ENCODE assay signal across 29 cellular contexts in genomic region chr6:85116475-85116874, GRCh38.
"Had no signal": no experiment of that assay in that cellular context is flagged by ENCODE, and none has a peak within 500 bp of the region (broad histone marks: within the 10 kb centered on the region; RNA-seq: fewer than 3 reads in every experiment).

No MANE protein-coding gene starts in this region.

- H3K9me3 Mint-ChIP-seq: dendritic cell treated with granulocyte-macrophage colony-stimulating factor and Interleukin-4, amounts not matched to agents 40 ng/mL and 50 ng/mL, for 4 days; endodermal cell; memory B cell had no signal

- H3K27ac Mint-ChIP-seq: dendritic cell treated with granulocyte-macrophage colony-stimulating factor and Interleukin-4, amounts not matched to agents 40 ng/mL and 50 ng/mL, for 4 days; effector memory CD8-positive, alpha-beta T cell; endodermal cell; memory B cell; naive thymus-derived CD4-positive, alpha-beta T cell had no signal

- H3K4me1 Mint-ChIP-seq: endodermal cell; memory B cell; naive thymus-derived CD4-positive, alpha-beta T cell had no signal

- FAIRE-seq: endometrium, islet of Langerhans, keratinocyte had no signal

- H3K36me3 Mint-ChIP-seq: memory B cell; naive thymus-derived CD4-positive, alpha-beta T cell had no signal

- H3K27me3 ChIP-seq: colonic mucosa, esophagus squamous epithelium, heart right ventricle, left lung had no signal

- H3K9me3 ChIP-seq: colonic mucosa, esophagus squamous epithelium, gastrocnemius medialis, heart right ventricle, left lung had no signal

- ATAC-seq: effector memory CD8-positive, alpha-beta T cell; esophagus mucosa; gastrocnemius medialis; heart right ventricle; left lung; left ventricle myocardium superior; naive thymus-derived CD4-positive, alpha-beta T cell had no signal

- DNase-seq: colonic mucosa; cortex of kidney; effector CD8-positive, alpha-beta T cell; effector memory CD8-positive, alpha-beta T cell; endodermal cell; erythroblast; esophagus squamous epithelium; foreskin fibroblast; foreskin melanocyte; gastrocnemius medialis; glutamatergic neuron; head of caudate nucleus; heart right ventricle; hippocampal formation; left cardiac atrium; left lung; left ventricle myocardium superior; mammary epithelial cell; mesendoderm; midbrain; naive thymus-derived CD4-positive, alpha-beta T cell had no signal

- H3K27ac ChIP-seq: colonic mucosa, epithelial cell of prostate, esophagus squamous epithelium, gastrocnemius medialis, heart right ventricle, left lung had no signal

- H3K4me3 Mint-ChIP-seq: dendritic cell treated with granulocyte-macrophage colony-stimulating factor and Interleukin-4, amounts not matched to agents 40 ng/mL and 50 ng/mL, for 4 days; effector memory CD8-positive, alpha-beta T cell; endodermal cell; memory B cell; naive thymus-derived CD4-positive, alpha-beta T cell had no signal

- H3K27me3 Mint-ChIP-seq: dendritic cell treated with granulocyte-macrophage colony-stimulating factor and Interleukin-4, amounts not matched to agents 40 ng/mL and 50 ng/mL, for 4 days; effector memory CD8-positive, alpha-beta T cell; memory B cell had no signal

- H3K4me3 ChIP-seq: colonic mucosa, esophagus squamous epithelium, gastrocnemius medialis, heart right ventricle, left lung, lung had no signal

- H3K36me3 ChIP-seq: colonic mucosa, esophagus squamous epithelium, gastrocnemius medialis, heart right ventricle, left lung had no signal

- H3K4me1 ChIP-seq: colonic mucosa, esophagus squamous epithelium, heart right ventricle, left lung had no signal
